In the genomic region with DNA sequence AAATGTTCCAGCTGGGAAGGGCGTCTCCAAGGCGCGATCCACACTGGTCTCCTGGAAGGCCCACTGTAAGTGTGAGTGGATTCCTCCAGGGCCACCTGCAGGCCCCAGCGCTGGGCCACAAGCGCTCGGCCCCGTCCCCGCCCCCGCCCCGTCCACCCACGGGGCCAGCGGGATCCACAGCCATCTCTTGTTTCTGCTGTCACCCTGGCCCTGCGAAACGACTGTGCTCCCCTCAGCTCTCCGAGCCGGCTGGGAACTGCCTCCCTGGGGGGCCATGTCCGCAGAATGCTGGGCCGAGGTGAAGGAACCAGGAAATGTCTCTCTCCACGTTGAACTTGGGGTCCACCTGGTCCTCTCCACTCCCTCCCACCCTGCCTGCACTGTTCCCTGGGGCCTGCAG, we compare ENCODE assay signal across 28 cellular contexts.
"Had no signal": no experiment of that assay in that cellular context is flagged by ENCODE, and none has a peak within 500 bp of the region (broad histone marks: within the 10 kb centered on the region; RNA-seq: fewer than 3 reads in every experiment).

No MANE protein-coding gene starts in this region.

- H3K36me3 Mint-ChIP-seq: naive B cell; stimulated activated effector memory CD8-positive, alpha-beta T cell treated with anti-CD3 and anti-CD28 coated beads, Interleukin-12 subunit alpha, Interleukin-12 subunit beta, amount 100 ng/mL, for 72 hours; stimulated activated naive B cell treated with anti-CD40 and anti-IgM and Interleukin-4, amounts not matched to agents 10 μg/mL and 1 μg/mL and 100 μg/mL, for 72 hours had no signal

- H3K27ac Mint-ChIP-seq: naive B cell; naive thymus-derived CD8-positive, alpha-beta T cell; natural killer cell treated with Interleukin-12 subunit alpha and Interleukin-12 subunit beta and Interleukin-15 and Interleukin-18, amount 100 ng/mL, for 72 hours; nephron progenitor cell; progenitor cell of endocrine pancreas; stimulated activated effector memory CD8-positive, alpha-beta T cell treated with anti-CD3 and anti-CD28 coated beads, Interleukin-12 subunit alpha, Interleukin-12 subunit beta, amount 100 ng/mL, for 72 hours; stimulated activated naive B cell treated with anti-CD40 and anti-IgM and Interleukin-4, amounts not matched to agents 10 μg/mL and 1 μg/mL and 100 μg/mL, for 72 hours; stimulated activated naive CD8-positive, alpha-beta T cell treated with anti-CD3 and anti-CD28 coated beads, Interleukin-15, Interleukin-2, amounts not matched to agents 100 ng/mL and 50 ng/mL, for 24 hours had no signal

- H3K36me3 ChIP-seq: neutrophil, ovary, right lobe of liver, sigmoid colon, stomach, tibial nerve, upper lobe of left lung, uterus had no signal

- H3K27me3 ChIP-seq: neutrophil, ovary, right lobe of liver, sigmoid colon, stomach, tibial nerve, upper lobe of left lung, uterus had no signal

- H3K4me3 ChIP-seq: ovary, psoas muscle, right lobe of liver, sigmoid colon, stomach, tibial nerve, upper lobe of left lung, uterus had no signal

- DNase-seq: naive B cell; naive thymus-derived CD8-positive, alpha-beta T cell; nephron progenitor cell; nucleus accumbens; ovary; right cardiac atrium; right lobe of liver; sigmoid colon; small intestine; stimulated activated CD4-positive, alpha-beta T cell treated with anti-CD3 and anti-CD28 coated beads, Interleukin-15, amount 100 ng/mL, for 24 hours; stimulated activated CD4-positive, alpha-beta T cell treated with anti-CD3 and anti-CD28 coated beads, Interleukin-2, amount 100 ng/mL, for 24 hours; stimulated activated CD4-positive, alpha-beta T cell treated with anti-CD3 and anti-CD28 coated beads, Interleukin-2, amount 100 ng/mL, for 48 hours; stimulated activated CD4-positive, alpha-beta T cell treated with anti-CD3 and anti-CD28 coated beads, Interleukin-4, amount 100 ng/mL, for 24 hours; stimulated activated naive B cell treated with anti-CD40 and anti-IgM and Interleukin-4, amounts not matched to agents 10 μg/mL and 1 μg/mL and 100 μg/mL, for 72 hours; stimulated activated naive CD4-positive, alpha-beta T cell treated with Interleukin-2 at 50 U/mL for 16 hours; stomach; trophoblast cell; uterus had no signal

- H3K27me3 Mint-ChIP-seq: naive B cell; naive thymus-derived CD8-positive, alpha-beta T cell; natural killer cell treated with Interleukin-12 subunit alpha and Interleukin-12 subunit beta and Interleukin-15 and Interleukin-18, amount 100 ng/mL, for 72 hours; progenitor cell of endocrine pancreas; stimulated activated naive B cell treated with anti-CD40 and anti-IgM and Interleukin-4, amounts not matched to agents 10 μg/mL and 1 μg/mL and 100 μg/mL, for 72 hours; stimulated activated naive CD8-positive, alpha-beta T cell treated with anti-CD3 and anti-CD28 coated beads, Interleukin-15, Interleukin-2, amounts not matched to agents 100 ng/mL and 50 ng/mL, for 24 hours had no signal

- H3K4me1 ChIP-seq: parathyroid adenoma, psoas muscle, right lobe of liver, sigmoid colon, stomach, tibial nerve, upper lobe of left lung, uterus had no signal

- H3K4me1 Mint-ChIP-seq: naive B cell; naive thymus-derived CD8-positive, alpha-beta T cell; nephron progenitor cell; neural crest cell; stimulated activated effector memory CD8-positive, alpha-beta T cell treated with anti-CD3 and anti-CD28 coated beads, Interleukin-12 subunit alpha, Interleukin-12 subunit beta, amount 100 ng/mL, for 72 hours; stimulated activated naive B cell treated with anti-CD40 and anti-IgM and Interleukin-4, amounts not matched to agents 10 μg/mL and 1 μg/mL and 100 μg/mL, for 72 hours had no signal

- H3K27ac ChIP-seq: neutrophil, ovary, parathyroid adenoma, psoas muscle, right lobe of liver, sigmoid colon, stomach, tibial nerve, upper lobe of left lung, uterus had no signal

- H3K4me3 Mint-ChIP-seq: naive thymus-derived CD8-positive, alpha-beta T cell; natural killer cell treated with Interleukin-12 subunit alpha and Interleukin-12 subunit beta and Interleukin-15 and Interleukin-18, amount 100 ng/mL, for 72 hours; nephron progenitor cell; neural crest cell; stimulated activated effector memory CD8-positive, alpha-beta T cell treated with anti-CD3 and anti-CD28 coated beads, Interleukin-12 subunit alpha, Interleukin-12 subunit beta, amount 100 ng/mL, for 72 hours; stimulated activated naive B cell treated with anti-CD40 and anti-IgM and Interleukin-4, amounts not matched to agents 10 μg/mL and 1 μg/mL and 100 μg/mL, for 72 hours; stimulated activated naive CD8-positive, alpha-beta T cell treated with anti-CD3 and anti-CD28 coated beads, Interleukin-15, Interleukin-2, amounts not matched to agents 100 ng/mL and 50 ng/mL, for 24 hours had no signal

- H3K9me3 ChIP-seq: neutrophil, ovary, psoas muscle, right lobe of liver, sigmoid colon, uterus had no signal

- ATAC-seq: naive thymus-derived CD8-positive, alpha-beta T cell; natural killer cell treated with Interleukin-12 subunit alpha and Interleukin-12 subunit beta and Interleukin-15 and Interleukin-18, amount 100 ng/mL, for 72 hours; psoas muscle; right cardiac atrium; stimulated activated effector memory CD8-positive, alpha-beta T cell treated with anti-CD3 and anti-CD28 coated beads, Interleukin-12 subunit alpha, Interleukin-12 subunit beta, amount 100 ng/mL, for 72 hours; stimulated activated naive B cell treated with anti-CD40 and anti-IgM and Interleukin-4, amounts not matched to agents 10 μg/mL and 1 μg/mL and 100 μg/mL, for 72 hours had no signal
